In the genomic region with DNA sequence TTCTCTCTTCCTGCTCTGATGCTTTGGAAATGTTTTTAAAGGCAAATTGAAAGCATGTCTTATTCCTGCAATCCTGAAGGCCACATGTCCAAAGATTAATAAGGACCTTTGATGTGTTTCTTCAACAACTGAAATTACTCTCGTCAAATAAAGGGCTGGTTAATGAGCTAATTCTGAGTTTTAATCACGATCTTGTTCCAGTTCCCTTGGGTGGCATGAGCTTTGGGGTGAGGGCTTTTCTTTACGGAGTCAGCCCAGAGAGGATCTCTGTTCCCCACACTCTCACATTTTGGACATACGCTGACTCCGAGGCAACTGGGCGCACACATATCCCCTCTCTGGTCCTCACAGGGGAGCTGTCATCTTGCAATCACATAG, we compare ENCODE assay signal across 2 cellular contexts.
TF ChIP-seq lines count a peak whose summit lies in the region.

No MANE protein-coding gene starts in this region.

TF ChIP-seq in A549, 52 proteins besides CTCF, POLR2A, EP300 and RAD21:
- TF ChIP-seq CBX2 (IDR thresholded peaks at IDR 0.05; ENCODE audit: borderline replicate concordance, low read depth) = no peak
- TF ChIP-seq TP53 (CRISPR knock-in tag; IDR thresholded peaks at IDR 0.05) = no peak
- no peak for TF ChIP-seq JUNB (IDR thresholded peaks at IDR 0.05)
- no peak for TF ChIP-seq NR3C1 (IDR thresholded peaks at IDR 0.05)
- no peak for TF ChIP-seq MAZ (IDR thresholded peaks at IDR 0.05; ENCODE audit: borderline replicate concordance, low read depth, low read length)
- no peak for TF ChIP-seq FOSL2 (IDR thresholded peaks at IDR 0.05)
- TF ChIP-seq FOSL2 (CRISPR knock-in tag; IDR thresholded peaks at IDR 0.05) = no peak
- no peak for TF ChIP-seq FOSB (CRISPR knock-in tag; IDR thresholded peaks at IDR 0.05)
- no peak for TF ChIP-seq ZNF302 (CRISPR knock-in tag; IDR thresholded peaks at IDR 0.05)
- TF ChIP-seq RARB (CRISPR knock-in tag; IDR thresholded peaks at IDR 0.05) = no peak
- TF ChIP-seq KDM1A (IDR thresholded peaks at IDR 0.05; ENCODE audit: low read depth) = no peak
TF ChIP-seq in A549: peak in this region for 0.

TF ChIP-seq in neural cell, 6 proteins besides CTCF, POLR2A, EP300 and RAD21:
- no peak for TF ChIP-seq MXI1 (conservative IDR thresholded peaks at IDR 0.05; ENCODE audit: poor library complexity, severe bottlenecking)
- TF ChIP-seq SMC3 (conservative IDR thresholded peaks at IDR 0.05; ENCODE audit: poor library complexity) = no peak
- no peak for TF ChIP-seq EZH2 (IDR thresholded peaks at IDR 0.05; ENCODE audit: borderline replicate concordance, insufficient read depth, low read length, poor library complexity, severe bottlenecking)
- TF ChIP-seq, protein P1, sequence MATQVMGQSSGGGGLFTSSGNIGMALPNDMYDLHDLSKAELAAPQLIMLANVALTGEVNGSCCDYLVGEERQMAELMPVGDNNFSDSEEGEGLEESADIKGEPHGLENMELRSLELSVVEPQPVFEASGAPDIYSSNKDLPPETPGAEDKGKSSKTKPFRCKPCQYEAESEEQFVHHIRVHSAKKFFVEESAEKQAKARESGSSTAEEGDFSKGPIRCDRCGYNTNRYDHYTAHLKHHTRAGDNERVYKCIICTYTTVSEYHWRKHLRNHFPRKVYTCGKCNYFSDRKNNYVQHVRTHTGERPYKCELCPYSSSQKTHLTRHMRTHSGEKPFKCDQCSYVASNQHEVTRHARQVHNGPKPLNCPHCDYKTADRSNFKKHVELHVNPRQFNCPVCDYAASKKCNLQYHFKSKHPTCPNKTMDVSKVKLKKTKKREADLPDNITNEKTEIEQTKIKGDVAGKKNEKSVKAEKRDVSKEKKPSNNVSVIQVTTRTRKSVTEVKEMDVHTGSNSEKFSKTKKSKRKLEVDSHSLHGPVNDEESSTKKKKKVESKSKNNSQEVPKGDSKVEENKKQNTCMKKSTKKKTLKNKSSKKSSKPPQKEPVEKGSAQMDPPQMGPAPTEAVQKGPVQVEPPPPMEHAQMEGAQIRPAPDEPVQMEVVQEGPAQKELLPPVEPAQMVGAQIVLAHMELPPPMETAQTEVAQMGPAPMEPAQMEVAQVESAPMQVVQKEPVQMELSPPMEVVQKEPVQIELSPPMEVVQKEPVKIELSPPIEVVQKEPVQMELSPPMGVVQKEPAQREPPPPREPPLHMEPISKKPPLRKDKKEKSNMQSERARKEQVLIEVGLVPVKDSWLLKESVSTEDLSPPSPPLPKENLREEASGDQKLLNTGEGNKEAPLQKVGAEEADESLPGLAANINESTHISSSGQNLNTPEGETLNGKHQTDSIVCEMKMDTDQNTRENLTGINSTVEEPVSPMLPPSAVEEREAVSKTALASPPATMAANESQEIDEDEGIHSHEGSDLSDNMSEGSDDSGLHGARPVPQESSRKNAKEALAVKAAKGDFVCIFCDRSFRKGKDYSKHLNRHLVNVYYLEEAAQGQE (IDR thresholded peaks at IDR 0.05; ENCODE audit: borderline replicate concordance) = no peak
- TF ChIP-seq POLR2AphosphoS5 (IDR thresholded peaks at IDR 0.05) = no peak
- no peak for TF ChIP-seq TAF1 (IDR thresholded peaks at IDR 0.05; ENCODE audit: low read depth)
